16 cellular contexts compared by ENCODE assay signal in genomic region chr13:110244096-110244830, GRCh38.
DNase-seq lines count a peak whose midpoint lies in the region; ATAC-seq and TF ChIP-seq lines count a peak whose summit lies in the region.
"Had no signal": no experiment of that assay in that cellular context is flagged by ENCODE, and none has a peak within 500 bp of the region (broad histone marks: within the 10 kb centered on the region; RNA-seq: fewer than 3 reads in every experiment).

No MANE protein-coding gene starts in this region.

- TF ChIP-seq POLR2A in heart left ventricle (IDR thresholded peaks at IDR 0.05) (no peak), gastrocnemius medialis (IDR thresholded peaks at IDR 0.05) (no peak)

- no peak overlapping the region for H3K4me3 ChIP-seq in ascending aorta
- no peak overlapping the region for H3K4me3 ChIP-seq in heart left ventricle
- no peak overlapping the region for H3K4me3 ChIP-seq in gastrocnemius medialis

- intact Hi-C loops in ascending aorta (cut with DNase I), result no loop called here
- intact Hi-C loops in heart left ventricle (cut with DNase I), result loop anchor here in 2 of 10 donors (5.0 to 10.0 kb wide), 2 partner anchors 61 to 168 kb away; partner anchors contain the start of genes COL4A1 (in 1 of the 2) and COL4A2 (in 1 of the 2)
- intact Hi-C loops in gastrocnemius medialis (cut with DNase I; ENCODE audit: low total_unique reads), result no loop called here
- intact Hi-C loops in activated T-helper 1 cell treated with anti-CD3 and anti-CD28 coated beads, Interleukin-12 subunit alpha, Interleukin-12 subunit beta, Interleukin-2, Interleukin-4 antibody, amounts not matched to agents 30 ng/mL and 10 ng/mL and 1 ng/mL, durations not matched to agents 14 hours and 24 hours and 36 hours (cut with micrococcal nuclease), result no loop called here

- H3K27me3 ChIP-seq in ascending aorta, result no peaks in the 10 kb centered on the region
- no peaks in the 10 kb centered on the region for H3K27me3 ChIP-seq in heart left ventricle
- peaks cover 0 to 2% (median 0%) of the 10 kb centered on the region in 3 donors for H3K27me3 ChIP-seq in gastrocnemius medialis

- H3K4me1 ChIP-seq in ascending aorta, result peaks cover 13 to 66% of the 10 kb centered on the region in 2 donors
- H3K4me1 ChIP-seq in heart left ventricle, result peaks cover 10 to 99% (median 81%) of the 10 kb centered on the region in 12 donors
- peaks cover 31 to 43% of the 10 kb centered on the region in 2 donors for H3K4me1 ChIP-seq in gastrocnemius medialis

- no peak overlapping the region for H3K4me3 Mint-ChIP-seq in activated T-helper 1 cell treated with anti-CD3 and anti-CD28 coated beads, Interleukin-12 subunit alpha, Interleukin-12 subunit beta, Interleukin-2, Interleukin-4 antibody, amounts not matched to agents 30 ng/mL and 10 ng/mL and 1 ng/mL, durations not matched to agents 14 hours and 24 hours and 36 hours
- H3K4me3 Mint-ChIP-seq: IgD-negative memory B cell had no signal

- peak overlapping the region; percentile 67 to 91 for H3K27ac ChIP-seq in ascending aorta
- H3K27ac ChIP-seq in heart left ventricle, result peak overlapping the region; percentile 30 to 84 (median 68)
- H3K27ac ChIP-seq in gastrocnemius medialis, result peak overlapping the region; percentile 49 to 81 (median 79)
- H3K27ac ChIP-seq: C4-2B had no signal

- no peaks in the 10 kb centered on the region for H3K4me1 Mint-ChIP-seq in activated T-helper 1 cell treated with anti-CD3 and anti-CD28 coated beads, Interleukin-12 subunit alpha, Interleukin-12 subunit beta, Interleukin-2, Interleukin-4 antibody, amounts not matched to agents 30 ng/mL and 10 ng/mL and 1 ng/mL, durations not matched to agents 14 hours and 24 hours and 36 hours (ENCODE audit: low read depth)
- H3K4me1 Mint-ChIP-seq: IgD-negative memory B cell had no signal

- in situ Hi-C loops in gastrocnemius medialis (cut with MboI; ENCODE audit: low sequenced_read_pairs in 4 of 4), result loop anchor here in 1 of 4 donors (25.0 kb wide), 1 partner anchor 168 kb away; no protein-coding TSS in a partner anchor

- DNase-seq in COLO668 (lab: John Stamatoyannopoulos, UW; ENCODE audit: unreplicated experiment), result peak; percentile 46
- DNase-seq in ascending aorta (ENCODE audit: low spot score in 2 of 2), result no peak
- DNase-seq in heart left ventricle, result no peak
- no peak for DNase-seq in gastrocnemius medialis
- DNase-seq in activated T-helper 1 cell treated with anti-CD3 and anti-CD28 coated beads, Interleukin-12 subunit alpha, Interleukin-12 subunit beta, Interleukin-2, Interleukin-4 antibody, amounts not matched to agents 30 ng/mL and 10 ng/mL and 1 ng/mL, durations not matched to agents 14 hours and 24 hours and 36 hours (ENCODE audit: low spot score), result no peak
- no peak for DNase-seq in germinal center (ENCODE audit: low spot score)
- no peak for DNase-seq in stimulated activated CD4-positive, alpha-beta T cell treated with anti-CD3 and anti-CD28 coated beads, Interleukin-4, amount 100 ng/mL, for 1 hour
- no peak for DNase-seq in HuH-7 (ENCODE audit: low spot score)
- DNase-seq: activated CD4-positive, alpha-beta T cell treated with anti-CD3 and anti-CD28 coated beads, Interleukin-2, amount 50 U/mL, for 4 hours; mammary epithelial cell; NCI-H1105 treated with DMSO at 0.1 percent for 48 hours; NCI-H524; occipital lobe; T-helper 2 cell had no signal

- H3K9me3 ChIP-seq in ascending aorta (no peaks in the 10 kb centered on the region), heart left ventricle (no peaks in the 10 kb centered on the region), gastrocnemius medialis (no peaks in the 10 kb centered on the region)

- peaks cover 0 to 9% of the 10 kb centered on the region in 2 donors for H3K36me3 ChIP-seq in ascending aorta
- H3K36me3 ChIP-seq in heart left ventricle, result peaks cover 0 to 22% (median 0%) of the 10 kb centered on the region in 9 donors
- H3K36me3 ChIP-seq in gastrocnemius medialis, result no peaks in the 10 kb centered on the region

- peaks cover 10% of the 10 kb centered on the region for H3K27me3 Mint-ChIP-seq in activated T-helper 1 cell treated with anti-CD3 and anti-CD28 coated beads, Interleukin-12 subunit alpha, Interleukin-12 subunit beta, Interleukin-2, Interleukin-4 antibody, amounts not matched to agents 30 ng/mL and 10 ng/mL and 1 ng/mL, durations not matched to agents 14 hours and 24 hours and 36 hours (ENCODE audit: insufficient read depth)

- WGBS in heart left ventricle, 4 donors, result 44 to 51% (median 49%) methylated on average over 7 of the region's 7 CpGs

- no peaks in the 10 kb centered on the region for H3K9me3 Mint-ChIP-seq in activated T-helper 1 cell treated with anti-CD3 and anti-CD28 coated beads, Interleukin-12 subunit alpha, Interleukin-12 subunit beta, Interleukin-2, Interleukin-4 antibody, amounts not matched to agents 30 ng/mL and 10 ng/mL and 1 ng/mL, durations not matched to agents 14 hours and 24 hours and 36 hours
- H3K9me3 Mint-ChIP-seq: IgD-negative memory B cell had no signal

- H3K36me3 Mint-ChIP-seq in activated T-helper 1 cell treated with anti-CD3 and anti-CD28 coated beads, Interleukin-12 subunit alpha, Interleukin-12 subunit beta, Interleukin-2, Interleukin-4 antibody, amounts not matched to agents 30 ng/mL and 10 ng/mL and 1 ng/mL, durations not matched to agents 14 hours and 24 hours and 36 hours (ENCODE audit: low read depth), result no peaks in the 10 kb centered on the region
- H3K36me3 Mint-ChIP-seq: IgD-negative memory B cell had no signal

- H3K27ac Mint-ChIP-seq in activated T-helper 1 cell treated with anti-CD3 and anti-CD28 coated beads, Interleukin-12 subunit alpha, Interleukin-12 subunit beta, Interleukin-2, Interleukin-4 antibody, amounts not matched to agents 30 ng/mL and 10 ng/mL and 1 ng/mL, durations not matched to agents 14 hours and 24 hours and 36 hours, result no peak overlapping the region
- H3K27ac Mint-ChIP-seq: IgD-negative memory B cell had no signal

- no peak for TF ChIP-seq CTCF in ascending aorta (IDR thresholded peaks at IDR 0.05)
- no peak for TF ChIP-seq CTCF in heart left ventricle (IDR thresholded peaks at IDR 0.05)
- TF ChIP-seq CTCF in gastrocnemius medialis (IDR thresholded peaks at IDR 0.05 in 4 of 5, conservative IDR thresholded peaks at IDR 0.05 in 1 of 5), result no peak

- ATAC-seq in heart left ventricle (peak in 2 of 4 donors; percentile 23 to 33), gastrocnemius medialis (peak; percentile 37 to 40)
